ENCODE assay signal across 17 cellular contexts in genomic region chr22:38110863-38111852, GRCh38. TPM values are rescaled to one million over a fixed set of nuclear protein-coding genes. Genes with fewer than 3 reads are reported as not detected.
A peak's percentile ranks its signal among the peaks of the same experiment; 100 is the strongest.
DNase-seq lines count a peak whose midpoint lies in the region; ATAC-seq, FAIRE-seq and TF ChIP-seq lines count a peak whose summit lies in the region.
"Had no signal": no experiment of that assay in that cellular context is flagged by ENCODE, and none has a peak within 500 bp of the region (broad histone marks: within the 10 kb centered on the region; RNA-seq: fewer than 3 reads in every experiment).

No MANE protein-coding gene starts in this region.

- TF ChIP-seq CTCF in kidney (IDR thresholded peaks at IDR 0.05; ENCODE audit: borderline replicate concordance, extremely low read depth, insufficient read depth) (no peak), transverse colon (IDR thresholded peaks at IDR 0.05) (no peak), uterus (IDR thresholded peaks at IDR 0.05) (no peak)

- FAIRE-seq in kidney (lab: Jason Lieb, UNC): no peak

- no peaks in the 10 kb centered on the region for H3K9me3 ChIP-seq in adipocyte (ENCODE audit: control insufficient read depth, low read length)
- no peaks in the 10 kb centered on the region for H3K9me3 ChIP-seq in kidney (ENCODE audit: control insufficient read depth in 1 of 2, low read length in 2 of 2)
- H3K9me3 ChIP-seq in transverse colon: no peaks in the 10 kb centered on the region
- H3K9me3 ChIP-seq in uterus: no peaks in the 10 kb centered on the region

- 44% methylated on average over 28 of the region's 30 CpGs; no CpG with 5 or more reads in 1 of the 2 donors for WGBS in transverse colon (ENCODE audit: low coverage in 1 of 2), 2 donors

- H3K36me3 ChIP-seq in adipocyte (ENCODE audit: control insufficient read depth, insufficient read depth, low read length, severe bottlenecking) (peaks cover 4% of the 10 kb centered on the region), kidney (ENCODE audit: control insufficient read depth in 1 of 2, insufficient read depth in 2 of 2, low read length in 2 of 2) (no peaks in the 10 kb centered on the region), transverse colon (no peaks in the 10 kb centered on the region), uterus (no peaks in the 10 kb centered on the region)

- H3K4me3 Mint-ChIP-seq in activated CD8-positive, alpha-beta memory T cell treated with anti-CD3 and anti-CD28 coated beads, Interleukin-2, amount 10 ng/mL, durations not matched to agents 7 days and 5 days: no peak overlapping the region
- H3K4me3 Mint-ChIP-seq: activated CD4-positive, alpha-beta memory T cell treated with anti-CD3 and anti-CD28 coated beads, Interleukin-2, amount 10 ng/mL, durations not matched to agents 7 days and 5 days; activated naive CD4-positive, alpha-beta T cell treated with anti-CD3 and anti-CD28 coated beads, Interleukin-2, amount 10 ng/mL, durations not matched to agents 7 days and 5 days had no signal

- H3K27me3 ChIP-seq in adipocyte (replicated peaks; ENCODE audit: control insufficient read depth, insufficient read depth, low read length) (peaks cover 13% of the 10 kb centered on the region), transverse colon (no peaks in the 10 kb centered on the region), uterus (no peaks in the 10 kb centered on the region)

- no peak for TF ChIP-seq EP300 in transverse colon (IDR thresholded peaks at IDR 0.05; ENCODE audit: low read depth)

- H3K9ac ChIP-seq in adipocyte (ENCODE audit: low read length) (peak overlapping the region; percentile 21), kidney (ENCODE audit: low read length in 2 of 2) (peak overlapping the region in 1 of 2 donors; percentile 37)

- no peaks in the 10 kb centered on the region for H3K36me3 Mint-ChIP-seq in activated CD8-positive, alpha-beta memory T cell treated with anti-CD3 and anti-CD28 coated beads, Interleukin-2, amount 10 ng/mL, durations not matched to agents 7 days and 5 days

- DNase-seq in activated CD8-positive, alpha-beta memory T cell treated with anti-CD3 and anti-CD28 coated beads, Interleukin-2, amount 50 U/mL, for 4 hours: peak; percentile 13
- no peak for DNase-seq in activated CD8-positive, alpha-beta memory T cell treated with anti-CD3 and anti-CD28 coated beads, Interleukin-2, amount 10 ng/mL, durations not matched to agents 7 days and 5 days
- no peak for DNase-seq in adipocyte (ENCODE audit: low read depth)
- DNase-seq in kidney: peak; percentile 55
- peak; percentile 81 for DNase-seq in transverse colon
- no peak for DNase-seq in NCI-H226
- no peak for DNase-seq in uterus
- DNase-seq: activated CD4-positive, alpha-beta memory T cell treated with anti-CD3 and anti-CD28 coated beads, Interleukin-2, amount 10 ng/mL, durations not matched to agents 7 days and 5 days; activated naive CD4-positive, alpha-beta T cell treated with anti-CD3 and anti-CD28 coated beads, Interleukin-2, amount 10 ng/mL, durations not matched to agents 7 days and 5 days; Karpas-422; NCI-H2029; OCI-M1; trophoblast cell had no signal

- H3K4me1 ChIP-seq in adipocyte (ENCODE audit: control insufficient read depth, insufficient read depth, low read length): peaks cover 14% of the 10 kb centered on the region
- H3K4me1 ChIP-seq in kidney (ENCODE audit: control insufficient read depth in 1 of 2, insufficient read depth in 1 of 2, low read depth in 1 of 2, low read length in 2 of 2): peaks cover 8 to 13% of the 10 kb centered on the region in 2 donors
- H3K4me1 ChIP-seq in transverse colon: peaks cover 9 to 58% (median 47%) of the 10 kb centered on the region in 4 donors
- no peaks in the 10 kb centered on the region for H3K4me1 ChIP-seq in uterus

- in situ Hi-C loops in transverse colon (cut with MboI; ENCODE audit: low pct_ligation_motif_present in 1 of 4, low pct_unique_long_range_greater_than_20kb in 1 of 4, low sequenced_read_pairs in 3 of 4): loop anchor here in 3 of 4 donors (25.0 kb wide), 3 partner anchors 126 to 251 kb away; no protein-coding TSS in a partner anchor

- CTCF ChIA-PET in activated CD8-positive, alpha-beta memory T cell treated with anti-CD3 and anti-CD28 coated beads, Interleukin-2, amount 10 ng/mL, durations not matched to agents 7 days and 5 days (lab: Charles Lee): interaction anchor here (0.7 kb wide), 1 partner anchor 13 kb away, joined by 3 read pairs; no protein-coding TSS in a partner anchor

- H3K27ac ChIP-seq in kidney (ENCODE audit: low read depth in 2 of 2, low read length in 2 of 2) (peak overlapping the region; percentile 59 to 82), transverse colon (peak overlapping the region; percentile 83 to 93 (median 86)), uterus (no peak overlapping the region)

- no peak for ATAC-seq in activated CD8-positive, alpha-beta memory T cell treated with anti-CD3 and anti-CD28 coated beads, Interleukin-2, amount 10 ng/mL, durations not matched to agents 7 days and 5 days
- ATAC-seq in HG03521 (IDR thresholded peaks at IDR 0.05; ENCODE audit: unreplicated experiment): no peak
- ATAC-seq: left lobe of liver had no signal

- no peak overlapping the region for H3K4me3 ChIP-seq in adipocyte (ENCODE audit: low read length)
- H3K4me3 ChIP-seq in kidney (ENCODE audit: low read length in 2 of 2): peak overlapping the region in 1 of 2 donors; percentile 30
- peak overlapping the region in 2 of 4 donors; percentile 37 to 51 for H3K4me3 ChIP-seq in transverse colon
- H3K4me3 ChIP-seq in uterus: no peak overlapping the region

- H3K27ac Mint-ChIP-seq in activated CD8-positive, alpha-beta memory T cell treated with anti-CD3 and anti-CD28 coated beads, Interleukin-2, amount 10 ng/mL, durations not matched to agents 7 days and 5 days: no peak overlapping the region
- H3K27ac Mint-ChIP-seq: activated CD4-positive, alpha-beta memory T cell treated with anti-CD3 and anti-CD28 coated beads, Interleukin-2, amount 10 ng/mL, durations not matched to agents 7 days and 5 days; activated naive CD4-positive, alpha-beta T cell treated with anti-CD3 and anti-CD28 coated beads, Interleukin-2, amount 10 ng/mL, durations not matched to agents 7 days and 5 days had no signal

- H3K4me1 Mint-ChIP-seq in activated CD8-positive, alpha-beta memory T cell treated with anti-CD3 and anti-CD28 coated beads, Interleukin-2, amount 10 ng/mL, durations not matched to agents 7 days and 5 days: peaks cover 1% of the 10 kb centered on the region

- TF ChIP-seq POLR2A in transverse colon (IDR thresholded peaks at IDR 0.05): no peak
- no peak for TF ChIP-seq POLR2A in uterus (IDR thresholded peaks at IDR 0.05)

- H3K9me3 Mint-ChIP-seq in activated CD8-positive, alpha-beta memory T cell treated with anti-CD3 and anti-CD28 coated beads, Interleukin-2, amount 10 ng/mL, durations not matched to agents 7 days and 5 days (ENCODE audit: low read depth): no peaks in the 10 kb centered on the region
- H3K9me3 Mint-ChIP-seq: activated CD4-positive, alpha-beta memory T cell treated with anti-CD3 and anti-CD28 coated beads, Interleukin-2, amount 10 ng/mL, durations not matched to agents 7 days and 5 days; activated naive CD4-positive, alpha-beta T cell treated with anti-CD3 and anti-CD28 coated beads, Interleukin-2, amount 10 ng/mL, durations not matched to agents 7 days and 5 days had no signal

- H3K27me3 Mint-ChIP-seq in activated CD8-positive, alpha-beta memory T cell treated with anti-CD3 and anti-CD28 coated beads, Interleukin-2, amount 10 ng/mL, durations not matched to agents 7 days and 5 days: no peaks in the 10 kb centered on the region
- H3K27me3 Mint-ChIP-seq: activated CD4-positive, alpha-beta memory T cell treated with anti-CD3 and anti-CD28 coated beads, Interleukin-2, amount 10 ng/mL, durations not matched to agents 7 days and 5 days; activated naive CD4-positive, alpha-beta T cell treated with anti-CD3 and anti-CD28 coated beads, Interleukin-2, amount 10 ng/mL, durations not matched to agents 7 days and 5 days had no signal

- intact Hi-C loops in kidney (cut with DNase I) (no loop called here), transverse colon (cut with DNase I; ENCODE audit: low total_unique reads) (loop anchor here (5.0 to 10.0 kb wide), 2 partner anchors 124 to 241 kb away; no protein-coding TSS in a partner anchor), uterus (cut with DNase I; ENCODE audit: low total_unique reads) (no loop called here)

RNA-seq across cellular contexts. Expression of gene BAIAP2L2, which starts 0.7 kb away (rescaled TPM):
- total RNA-seq in activated CD8-positive, alpha-beta memory T cell treated with anti-CD3 and anti-CD28 coated beads, Interleukin-2, amount 10 ng/mL, durations not matched to agents 7 days and 5 days: under 1 TPM; 0.37 to 0.70 TPM
- total RNA-seq in kidney: 9.7 TPM
- polyA plus RNA-seq in kidney (ENCODE audit: insufficient read depth, low read depth, low replicate concordance): 27.8 TPM
- total RNA-seq in transverse colon: 100 to 1,000 TPM; 106 to 337 (median 127) TPM
- total RNA-seq in uterus: 1 to 10 TPM in 1 of 4 donors, under 1 TPM in 1, not detected in 2; 0.59 to 1.7 TPM

RNA-seq across cellular contexts. Expression of gene SLC16A8, which starts 27.2 kb away (rescaled TPM):
- not detected for total RNA-seq in activated CD8-positive, alpha-beta memory T cell treated with anti-CD3 and anti-CD28 coated beads, Interleukin-2, amount 10 ng/mL, durations not matched to agents 7 days and 5 days
- total RNA-seq in kidney (0.31 TPM), transverse colon (not detected), uterus (1 to 10 TPM in 1 of 4 donors, not detected in 3; 1.4 TPM)
- 0.92 TPM for polyA plus RNA-seq in kidney (ENCODE audit: insufficient read depth, low read depth, low replicate concordance)
- total RNA-seq: activated CD4-positive, alpha-beta memory T cell treated with anti-CD3 and anti-CD28 coated beads, Interleukin-2, amount 10 ng/mL, durations not matched to agents 7 days and 5 days; left lobe of liver; T-helper 2 cell treated with Interferon-gamma antibody and Interleukin-4, amounts not matched to agents 100 ng/mL and 5 ng/mL, for 36 hours had no signal
- polyA plus RNA-seq: AG04450 had no signal

RNA-seq across cellular contexts. Expression of gene PICK1, which starts 54.0 kb away (rescaled TPM):
- total RNA-seq in activated CD8-positive, alpha-beta memory T cell treated with anti-CD3 and anti-CD28 coated beads, Interleukin-2, amount 10 ng/mL, durations not matched to agents 7 days and 5 days: 10 to 100 TPM; 12.5 to 15.9 TPM
- total RNA-seq in kidney (43.4 TPM), transverse colon (100 to 1,000 TPM in 1 of 4 donors, 10 to 100 TPM in 3; 34.3 to 127 (median 69.3) TPM), uterus (10 to 100 TPM in 3 of 4 donors, 1 to 10 TPM in 1; 2.9 to 38.7 (median 29.2) TPM)
- 28.4 TPM for polyA plus RNA-seq in kidney (ENCODE audit: insufficient read depth, low read depth, low replicate concordance)

Comparison
In these comparisons a context has a peak if more than half of its experiments do, and no peak if none do; other contexts are left out.
1. DNase-seq: peak in activated CD8-positive, alpha-beta memory T cell treated with anti-CD3 and anti-CD28 coated beads, Interleukin-2, amount 50 U/mL, for 4 hours (single experiment), kidney (single experiment) and transverse colon (single experiment); none in activated CD8-positive, alpha-beta memory T cell treated with anti-CD3 and anti-CD28 coated beads, Interleukin-2, amount 10 ng/mL, durations not matched to agents 7 days and 5 days (single experiment), adipocyte (single experiment), NCI-H226 (single experiment) and uterus (0 of 2).
2. H3K27ac ChIP-seq: peak in kidney (2 of 2) and transverse colon (4 of 4); none in uterus (0 of 2).